Comparison of ENCODE assay signal across 1 cellular context in the genomic region with DNA sequence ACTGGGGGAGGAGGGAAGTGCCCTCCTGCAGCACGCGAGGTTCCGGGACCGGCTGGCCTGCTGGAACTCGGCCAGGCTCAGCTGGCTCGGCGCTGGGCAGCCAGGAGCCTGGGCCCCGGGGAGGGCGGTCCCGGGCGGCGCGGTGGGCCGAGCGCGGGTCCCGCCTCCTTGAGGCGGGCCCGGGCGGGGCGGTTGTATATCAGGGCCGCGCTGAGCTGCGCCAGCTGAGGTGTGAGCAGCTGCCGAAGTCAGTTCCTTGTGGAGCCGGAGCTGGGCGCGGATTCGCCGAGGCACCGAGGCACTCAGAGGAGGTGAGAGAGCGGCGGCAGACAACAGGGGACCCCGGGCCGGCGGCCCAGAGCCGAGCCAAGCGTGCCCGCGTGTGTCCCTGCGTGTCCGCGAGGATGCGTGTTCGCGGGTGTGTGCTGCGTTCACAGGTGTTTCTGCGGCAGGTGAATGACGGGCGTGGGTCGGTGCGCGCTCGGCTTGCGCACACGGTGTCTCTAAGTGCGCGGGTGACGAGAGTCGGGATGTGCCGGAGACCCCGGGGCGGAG.
TF ChIP-seq lines count a peak whose summit lies in the region.

A gene (plus strand): TSS at position 227 of the 555 bp plus-strand sequence. CDS start 5,388 bp downstream, outside the sequence.

TF ChIP-seq in A549, 52 proteins besides CTCF, POLR2A, EP300 and RAD21 (continued from another document):
- TF ChIP-seq TFCP2L1 (CRISPR knock-in tag; IDR thresholded peaks at IDR 0.05) (no peak), MAZ (IDR thresholded peaks at IDR 0.05; ENCODE audit: borderline replicate concordance, low read depth, low read length) (0 out of 2 replicates have a peak, but pooled peaks have one; percentile 8), HOXA7 (CRISPR knock-in tag; IDR thresholded peaks at IDR 0.05) (no peak), NPAS2 (CRISPR knock-in tag; IDR thresholded peaks at IDR 0.05; ENCODE audit: borderline replicate concordance) (no peak), CHD2 (IDR thresholded peaks at IDR 0.05; ENCODE audit: low read length, partially characterized antibody) (no peak), GATA3 (IDR thresholded peaks at IDR 0.05; ENCODE audit: borderline replicate concordance) (peak; percentile 51; the same call in 1 of the 2 replicates), BHLHE40 (IDR thresholded peaks at IDR 0.05; ENCODE audit: low read depth, low read length) (peak; percentile 50; the same call in 1 of the 2 replicates), CEBPB (IDR thresholded peaks at IDR 0.05) (no peak), FOXS1 (CRISPR knock-in tag; IDR thresholded peaks at IDR 0.05) (no peak), SREBF2 (IDR thresholded peaks at IDR 0.05) (no peak), ZFP36 (IDR thresholded peaks at IDR 0.05; ENCODE audit: borderline replicate concordance, partially characterized antibody) (no peak)
- TF ChIP-seq, protein P1, sequence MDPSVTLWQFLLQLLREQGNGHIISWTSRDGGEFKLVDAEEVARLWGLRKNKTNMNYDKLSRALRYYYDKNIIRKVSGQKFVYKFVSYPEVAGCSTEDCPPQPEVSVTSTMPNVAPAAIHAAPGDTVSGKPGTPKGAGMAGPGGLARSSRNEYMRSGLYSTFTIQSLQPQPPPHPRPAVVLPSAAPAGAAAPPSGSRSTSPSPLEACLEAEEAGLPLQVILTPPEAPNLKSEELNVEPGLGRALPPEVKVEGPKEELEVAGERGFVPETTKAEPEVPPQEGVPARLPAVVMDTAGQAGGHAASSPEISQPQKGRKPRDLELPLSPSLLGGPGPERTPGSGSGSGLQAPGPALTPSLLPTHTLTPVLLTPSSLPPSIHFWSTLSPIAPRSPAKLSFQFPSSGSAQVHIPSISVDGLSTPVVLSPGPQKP (IDR thresholded peaks at IDR 0.05; ENCODE audit: low read depth, low read length), result no peak
- TF ChIP-seq, protein P2, sequence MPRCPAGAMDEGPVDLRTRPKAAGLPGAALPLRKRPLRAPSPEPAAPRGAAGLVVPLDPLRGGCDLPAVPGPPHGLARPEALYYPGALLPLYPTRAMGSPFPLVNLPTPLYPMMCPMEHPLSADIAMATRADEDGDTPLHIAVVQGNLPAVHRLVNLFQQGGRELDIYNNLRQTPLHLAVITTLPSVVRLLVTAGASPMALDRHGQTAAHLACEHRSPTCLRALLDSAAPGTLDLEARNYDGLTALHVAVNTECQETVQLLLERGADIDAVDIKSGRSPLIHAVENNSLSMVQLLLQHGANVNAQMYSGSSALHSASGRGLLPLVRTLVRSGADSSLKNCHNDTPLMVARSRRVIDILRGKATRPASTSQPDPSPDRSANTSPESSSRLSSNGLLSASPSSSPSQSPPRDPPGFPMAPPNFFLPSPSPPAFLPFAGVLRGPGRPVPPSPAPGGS (IDR thresholded peaks at IDR 0.05), result peak; percentile 96
- TF ChIP-seq, protein P3, sequence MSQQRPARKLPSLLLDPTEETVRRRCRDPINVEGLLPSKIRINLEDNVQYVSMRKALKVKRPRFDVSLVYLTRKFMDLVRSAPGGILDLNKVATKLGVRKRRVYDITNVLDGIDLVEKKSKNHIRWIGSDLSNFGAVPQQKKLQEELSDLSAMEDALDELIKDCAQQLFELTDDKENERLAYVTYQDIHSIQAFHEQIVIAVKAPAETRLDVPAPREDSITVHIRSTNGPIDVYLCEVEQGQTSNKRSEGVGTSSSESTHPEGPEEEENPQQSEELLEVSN (IDR thresholded peaks at IDR 0.05; ENCODE audit: borderline replicate concordance, low read depth), result peak; percentile 58; the same call in 1 of the 2 replicates
- TF ChIP-seq, protein P4, sequence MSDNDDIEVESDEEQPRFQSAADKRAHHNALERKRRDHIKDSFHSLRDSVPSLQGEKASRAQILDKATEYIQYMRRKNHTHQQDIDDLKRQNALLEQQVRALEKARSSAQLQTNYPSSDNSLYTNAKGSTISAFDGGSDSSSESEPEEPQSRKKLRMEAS (IDR thresholded peaks at IDR 0.05), result peak; percentile 87
